In the genomic region with DNA sequence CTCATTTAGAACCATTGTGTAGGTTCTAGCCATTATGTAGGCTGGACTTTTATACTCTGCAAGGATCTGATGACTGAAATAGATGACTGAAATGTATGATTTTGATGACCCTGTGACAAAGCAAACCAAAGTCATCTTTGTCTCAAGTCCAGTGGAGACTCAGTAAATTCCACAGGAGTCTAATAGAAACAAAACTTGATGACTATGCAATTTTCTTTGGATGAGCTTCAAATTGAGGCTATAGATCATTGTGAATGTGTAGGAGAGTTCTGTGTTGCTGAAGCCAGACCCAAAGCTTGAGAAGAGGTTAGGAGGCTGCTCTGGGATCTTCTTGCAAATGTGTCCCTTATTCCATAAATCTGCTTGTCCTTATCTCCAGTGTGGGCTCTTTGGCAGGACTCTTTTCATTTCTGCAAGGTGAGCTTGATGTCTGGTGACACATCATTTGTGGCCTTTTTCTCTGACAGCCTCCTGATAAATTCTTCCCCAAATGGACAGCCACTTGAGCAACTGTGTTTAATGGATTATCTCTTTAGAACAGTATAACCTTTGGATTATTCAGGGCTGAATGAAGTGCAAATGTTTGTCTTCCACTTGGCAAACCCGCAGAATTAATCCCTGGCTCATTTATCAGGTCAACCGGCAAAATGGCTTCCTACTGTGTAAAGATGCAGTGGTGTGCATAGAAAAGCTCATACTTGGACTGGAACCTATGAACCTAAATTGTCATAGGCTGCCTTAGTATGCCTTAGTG, we compare ENCODE assay signal across 1 cellular context.
TF ChIP-seq lines count a peak whose summit lies in the region.

No MANE protein-coding gene starts in this region.

TF ChIP-seq in K562, 482 proteins besides CTCF, POLR2A, EP300 and RAD21 (continued from another document):
- TF ChIP-seq, protein P1, sequence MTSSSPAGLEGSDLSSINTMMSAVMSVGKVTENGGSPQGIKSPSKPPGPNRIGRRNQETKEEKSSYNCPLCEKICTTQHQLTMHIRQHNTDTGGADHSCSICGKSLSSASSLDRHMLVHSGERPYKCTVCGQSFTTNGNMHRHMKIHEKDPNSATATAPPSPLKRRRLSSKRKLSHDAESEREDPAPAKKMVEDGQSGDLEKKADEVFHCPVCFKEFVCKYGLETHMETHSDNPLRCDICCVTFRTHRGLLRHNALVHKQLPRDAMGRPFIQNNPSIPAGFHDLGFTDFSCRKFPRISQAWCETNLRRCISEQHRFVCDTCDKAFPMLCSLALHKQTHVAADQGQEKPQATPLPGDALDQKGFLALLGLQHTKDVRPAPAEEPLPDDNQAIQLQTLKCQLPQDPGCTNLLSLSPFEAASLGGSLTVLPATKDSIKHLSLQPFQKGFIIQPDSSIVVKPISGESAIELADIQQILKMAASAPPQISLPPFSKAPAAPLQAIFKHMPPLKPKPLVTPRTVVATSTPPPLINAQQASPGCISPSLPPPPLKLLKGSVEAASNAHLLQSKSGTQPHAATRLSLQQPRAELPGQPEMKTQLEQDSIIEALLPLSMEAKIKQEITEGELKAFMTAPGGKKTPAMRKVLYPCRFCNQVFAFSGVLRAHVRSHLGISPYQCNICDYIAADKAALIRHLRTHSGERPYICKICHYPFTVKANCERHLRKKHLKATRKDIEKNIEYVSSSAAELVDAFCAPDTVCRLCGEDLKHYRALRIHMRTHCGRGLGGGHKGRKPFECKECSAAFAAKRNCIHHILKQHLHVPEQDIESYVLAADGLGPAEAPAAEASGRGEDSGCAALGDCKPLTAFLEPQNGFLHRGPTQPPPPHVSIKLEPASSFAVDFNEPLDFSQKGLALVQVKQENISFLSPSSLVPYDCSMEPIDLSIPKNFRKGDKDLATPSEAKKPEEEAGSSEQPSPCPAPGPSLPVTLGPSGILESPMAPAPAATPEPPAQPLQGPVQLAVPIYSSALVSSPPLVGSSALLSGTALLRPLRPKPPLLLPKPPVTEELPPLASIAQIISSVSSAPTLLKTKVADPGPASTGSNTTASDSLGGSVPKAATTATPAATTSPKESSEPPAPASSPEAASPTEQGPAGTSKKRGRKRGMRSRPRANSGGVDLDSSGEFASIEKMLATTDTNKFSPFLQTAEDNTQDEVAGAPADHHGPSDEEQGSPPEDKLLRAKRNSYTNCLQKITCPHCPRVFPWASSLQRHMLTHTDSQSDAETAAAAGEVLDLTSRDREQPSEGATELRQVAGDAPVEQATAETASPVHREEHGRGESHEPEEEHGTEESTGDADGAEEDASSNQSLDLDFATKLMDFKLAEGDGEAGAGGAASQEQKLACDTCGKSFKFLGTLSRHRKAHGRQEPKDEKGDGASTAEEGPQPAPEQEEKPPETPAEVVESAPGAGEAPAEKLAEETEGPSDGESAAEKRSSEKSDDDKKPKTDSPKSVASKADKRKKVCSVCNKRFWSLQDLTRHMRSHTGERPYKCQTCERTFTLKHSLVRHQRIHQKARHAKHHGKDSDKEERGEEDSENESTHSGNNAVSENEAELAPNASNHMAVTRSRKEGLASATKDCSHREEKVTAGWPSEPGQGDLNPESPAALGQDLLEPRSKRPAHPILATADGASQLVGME (CRISPR knock-in tag; IDR thresholded peaks at IDR 0.05): no peak
- no peak for TF ChIP-seq ASH1L (IDR thresholded peaks at IDR 0.05; ENCODE audit: borderline replicate concordance, low read depth, partially characterized antibody)
- no peak for TF ChIP-seq NUFIP1 (IDR thresholded peaks at IDR 0.05; ENCODE audit: partially characterized antibody)
- no peak for TF ChIP-seq IFI16 (CRISPR knock-in tag; IDR thresholded peaks at IDR 0.05)
TF ChIP-seq in K562: peak in this region for 5.
